1 cellular context compared by ENCODE assay signal in genomic region chr2:110768591-110768990, GRCh38.
TF ChIP-seq lines count a peak whose summit lies in the region.

No MANE protein-coding gene starts in this region.

TF ChIP-seq in HepG2, 621 proteins besides CTCF, POLR2A, EP300 and RAD21 (continued from another document):
- TF ChIP-seq ARID5B (CRISPR knock-in tag; IDR thresholded peaks at IDR 0.05) (peak; percentile 93), ZNF598 (CRISPR knock-in tag; IDR thresholded peaks at IDR 0.05; ENCODE audit: borderline replicate concordance) (no peak), ZMYM4 (CRISPR knock-in tag; IDR thresholded peaks at IDR 0.05) (peak; percentile 27), PRDM10 (CRISPR knock-in tag; IDR thresholded peaks at IDR 0.05; ENCODE audit: low read depth) (no peak), HDAC1 (CRISPR knock-in tag; IDR thresholded peaks at IDR 0.05) (peak; percentile 82), MED13 (CRISPR knock-in tag; IDR thresholded peaks at IDR 0.05) (no peak), ZNF674 (CRISPR knock-in tag; IDR thresholded peaks at IDR 0.05; ENCODE audit: low read depth) (no peak), FOXO1 (CRISPR knock-in tag; IDR thresholded peaks at IDR 0.05) (peak; percentile 76; the same call in 1 of the 2 replicates), ATF6 (CRISPR knock-in tag; conservative IDR thresholded peaks at IDR 0.05) (no peak), ZBTB37 (CRISPR knock-in tag; IDR thresholded peaks at IDR 0.05) (no peak), ZNF83 (CRISPR knock-in tag; IDR thresholded peaks at IDR 0.05; ENCODE audit: borderline replicate concordance) (no peak), ZNF879 (CRISPR knock-in tag; IDR thresholded peaks at IDR 0.05) (no peak), HNRNPLL (IDR thresholded peaks at IDR 0.05; ENCODE audit: low read depth, low read length, poor library complexity, severe bottlenecking) (no peak), ZBTB3 (CRISPR knock-in tag; IDR thresholded peaks at IDR 0.05; ENCODE audit: borderline replicate concordance, low read depth) (no peak), PAF1 (CRISPR knock-in tag; IDR thresholded peaks at IDR 0.05) (no peak), ZFP62 (CRISPR knock-in tag; IDR thresholded peaks at IDR 0.05) (no peak), HMG20B (CRISPR knock-in tag; conservative IDR thresholded peaks at IDR 0.05) (peak; percentile 73), SMC3 (IDR thresholded peaks at IDR 0.05; ENCODE audit: low read length) (no peak), ZNF503 (CRISPR knock-in tag; IDR thresholded peaks at IDR 0.05) (peak; percentile 87), JUND (CRISPR knock-in tag; IDR thresholded peaks at IDR 0.05) (no peak), ZNF790 (CRISPR knock-in tag; IDR thresholded peaks at IDR 0.05; ENCODE audit: borderline replicate concordance) (no peak), ZNF614 (CRISPR knock-in tag; IDR thresholded peaks at IDR 0.05; ENCODE audit: borderline replicate concordance) (0 out of 2 replicates have a peak, but pooled peaks have one; percentile 46), MAFF (IDR thresholded peaks at IDR 0.05; ENCODE audit: low read depth, low read length) (no peak), ZNF713 (CRISPR knock-in tag; IDR thresholded peaks at IDR 0.05) (no peak), MLXIP (CRISPR knock-in tag; IDR thresholded peaks at IDR 0.05; ENCODE audit: borderline replicate concordance) (no peak), RARA (CRISPR knock-in tag; IDR thresholded peaks at IDR 0.05) (peak; percentile 90), HOXA5 (CRISPR knock-in tag; IDR thresholded peaks at IDR 0.05) (no peak), PAXIP1 (CRISPR knock-in tag; conservative IDR thresholded peaks at IDR 0.05) (peak; percentile 69), ZNF510 (CRISPR knock-in tag; IDR thresholded peaks at IDR 0.05; ENCODE audit: low read depth) (no peak)
